ENCODE assay signal across 2 cellular contexts in genomic region chr12:132237772-132238486, GRCh38.
TF ChIP-seq lines count a peak whose summit lies in the region.

No MANE protein-coding gene starts in this region.

TF ChIP-seq in SK-N-SH treated with all-trans-retinoic acid at 6 μM for 48 hours, 23 proteins besides CTCF, POLR2A, EP300 and RAD21 (continued from another document):
- TF ChIP-seq, protein P1, sequence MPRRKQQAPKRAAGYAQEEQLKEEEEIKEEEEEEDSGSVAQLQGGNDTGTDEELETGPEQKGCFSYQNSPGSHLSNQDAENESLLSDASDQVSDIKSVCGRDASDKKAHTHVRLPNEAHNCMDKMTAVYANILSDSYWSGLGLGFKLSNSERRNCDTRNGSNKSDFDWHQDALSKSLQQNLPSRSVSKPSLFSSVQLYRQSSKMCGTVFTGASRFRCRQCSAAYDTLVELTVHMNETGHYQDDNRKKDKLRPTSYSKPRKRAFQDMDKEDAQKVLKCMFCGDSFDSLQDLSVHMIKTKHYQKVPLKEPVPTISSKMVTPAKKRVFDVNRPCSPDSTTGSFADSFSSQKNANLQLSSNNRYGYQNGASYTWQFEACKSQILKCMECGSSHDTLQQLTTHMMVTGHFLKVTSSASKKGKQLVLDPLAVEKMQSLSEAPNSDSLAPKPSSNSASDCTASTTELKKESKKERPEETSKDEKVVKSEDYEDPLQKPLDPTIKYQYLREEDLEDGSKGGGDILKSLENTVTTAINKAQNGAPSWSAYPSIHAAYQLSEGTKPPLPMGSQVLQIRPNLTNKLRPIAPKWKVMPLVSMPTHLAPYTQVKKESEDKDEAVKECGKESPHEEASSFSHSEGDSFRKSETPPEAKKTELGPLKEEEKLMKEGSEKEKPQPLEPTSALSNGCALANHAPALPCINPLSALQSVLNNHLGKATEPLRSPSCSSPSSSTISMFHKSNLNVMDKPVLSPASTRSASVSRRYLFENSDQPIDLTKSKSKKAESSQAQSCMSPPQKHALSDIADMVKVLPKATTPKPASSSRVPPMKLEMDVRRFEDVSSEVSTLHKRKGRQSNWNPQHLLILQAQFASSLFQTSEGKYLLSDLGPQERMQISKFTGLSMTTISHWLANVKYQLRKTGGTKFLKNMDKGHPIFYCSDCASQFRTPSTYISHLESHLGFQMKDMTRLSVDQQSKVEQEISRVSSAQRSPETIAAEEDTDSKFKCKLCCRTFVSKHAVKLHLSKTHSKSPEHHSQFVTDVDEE (CRISPR knock-in tag; IDR thresholded peaks at IDR 0.05): no peak
- no peak for TF ChIP-seq SNAI2 (CRISPR knock-in tag; IDR thresholded peaks at IDR 0.05)
- TF ChIP-seq, protein P2, sequence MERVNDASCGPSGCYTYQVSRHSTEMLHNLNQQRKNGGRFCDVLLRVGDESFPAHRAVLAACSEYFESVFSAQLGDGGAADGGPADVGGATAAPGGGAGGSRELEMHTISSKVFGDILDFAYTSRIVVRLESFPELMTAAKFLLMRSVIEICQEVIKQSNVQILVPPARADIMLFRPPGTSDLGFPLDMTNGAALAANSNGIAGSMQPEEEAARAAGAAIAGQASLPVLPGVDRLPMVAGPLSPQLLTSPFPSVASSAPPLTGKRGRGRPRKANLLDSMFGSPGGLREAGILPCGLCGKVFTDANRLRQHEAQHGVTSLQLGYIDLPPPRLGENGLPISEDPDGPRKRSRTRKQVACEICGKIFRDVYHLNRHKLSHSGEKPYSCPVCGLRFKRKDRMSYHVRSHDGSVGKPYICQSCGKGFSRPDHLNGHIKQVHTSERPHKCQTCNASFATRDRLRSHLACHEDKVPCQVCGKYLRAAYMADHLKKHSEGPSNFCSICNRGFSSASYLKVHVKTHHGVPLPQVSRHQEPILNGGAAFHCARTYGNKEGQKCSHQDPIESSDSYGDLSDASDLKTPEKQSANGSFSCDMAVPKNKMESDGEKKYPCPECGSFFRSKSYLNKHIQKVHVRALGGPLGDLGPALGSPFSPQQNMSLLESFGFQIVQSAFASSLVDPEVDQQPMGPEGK (CRISPR knock-in tag; IDR thresholded peaks at IDR 0.05; ENCODE audit: borderline replicate concordance): no peak
- TF ChIP-seq ZFP30 (CRISPR knock-in tag; IDR thresholded peaks at IDR 0.05): no peak
- no peak for TF ChIP-seq CSDC2 (CRISPR knock-in tag; IDR thresholded peaks at IDR 0.05)
- no peak for TF ChIP-seq ESRRG (CRISPR knock-in tag; IDR thresholded peaks at IDR 0.05)
- TF ChIP-seq ZC3H10 (CRISPR knock-in tag; IDR thresholded peaks at IDR 0.05): no peak
- TF ChIP-seq TOX (CRISPR knock-in tag; IDR thresholded peaks at IDR 0.05; ENCODE audit: borderline replicate concordance): no peak

TF ChIP-seq in SK-N-SH, 30 proteins besides CTCF, POLR2A, EP300 and RAD21 (continued from another document):
- TF ChIP-seq ZBTB33 (IDR thresholded peaks at IDR 0.05; ENCODE audit: borderline replicate concordance, low read depth) (no peak), IRF3 (IDR thresholded peaks at IDR 0.05; ENCODE audit: low read depth, low read length) (no peak), PBX3 (IDR thresholded peaks at IDR 0.05) (no peak), SMC3 (IDR thresholded peaks at IDR 0.05; ENCODE audit: low read depth, low read length) (no peak), TCF12 (IDR thresholded peaks at IDR 0.05) (no peak), FOXJ3 (CRISPR knock-in tag; IDR thresholded peaks at IDR 0.05) (no peak), SIN3A (IDR thresholded peaks at IDR 0.05; ENCODE audit: borderline replicate concordance, low read depth, low read length) (no peak), TAF1 (IDR thresholded peaks at IDR 0.05; ENCODE audit: borderline replicate concordance, low read depth, low read length) (no peak)
- TF ChIP-seq, protein P3, sequence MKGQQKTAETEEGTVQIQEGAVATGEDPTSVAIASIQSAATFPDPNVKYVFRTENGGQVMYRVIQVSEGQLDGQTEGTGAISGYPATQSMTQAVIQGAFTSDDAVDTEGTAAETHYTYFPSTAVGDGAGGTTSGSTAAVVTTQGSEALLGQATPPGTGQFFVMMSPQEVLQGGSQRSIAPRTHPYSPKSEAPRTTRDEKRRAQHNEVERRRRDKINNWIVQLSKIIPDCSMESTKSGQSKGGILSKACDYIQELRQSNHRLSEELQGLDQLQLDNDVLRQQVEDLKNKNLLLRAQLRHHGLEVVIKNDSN (IDR thresholded peaks at IDR 0.05; ENCODE audit: borderline replicate concordance, low read depth): no peak
